1 cellular context compared by ENCODE assay signal in genomic region chr17:35764123-35764991, GRCh38.
TF ChIP-seq lines count a peak whose summit lies in the region.

No MANE protein-coding gene starts in this region.

TF ChIP-seq in HepG2, 621 proteins besides CTCF, POLR2A, EP300 and RAD21 (continued from another document and continues in another):
- TF ChIP-seq MTF1 (CRISPR knock-in tag; IDR thresholded peaks at IDR 0.05) (no peak), ZSCAN21 (CRISPR knock-in tag; IDR thresholded peaks at IDR 0.05; ENCODE audit: borderline replicate concordance) (peak; percentile 82), CREB3 (CRISPR knock-in tag; IDR thresholded peaks at IDR 0.05) (peak; percentile 93), MYNN (CRISPR knock-in tag; IDR thresholded peaks at IDR 0.05; ENCODE audit: low read depth) (no peak), ZNF674 (CRISPR knock-in tag; IDR thresholded peaks at IDR 0.05; ENCODE audit: low read depth) (peak; percentile 33; the same call in 1 of the 2 replicates), DNMT1 (CRISPR knock-in tag; IDR thresholded peaks at IDR 0.05) (no peak), ETV6 (CRISPR knock-in tag; conservative IDR thresholded peaks at IDR 0.05) (peak; percentile 46; the same call in 1 of the 2 replicates), PATZ1 (CRISPR knock-in tag; IDR thresholded peaks at IDR 0.05) (peak; percentile 9; the same call in 1 of the 2 replicates), ZNF703 (CRISPR knock-in tag; IDR thresholded peaks at IDR 0.05; ENCODE audit: borderline replicate concordance) (no peak), ZNF746 (CRISPR knock-in tag; IDR thresholded peaks at IDR 0.05) (no peak), SNAPC2 (CRISPR knock-in tag; IDR thresholded peaks at IDR 0.05) (peak; percentile 50; the same call in 1 of the 2 replicates), ZNF331 (CRISPR knock-in tag; IDR thresholded peaks at IDR 0.05) (peak; percentile 86; the same call in 1 of the 2 replicates), KLF9 (CRISPR knock-in tag; IDR thresholded peaks at IDR 0.05; ENCODE audit: low read depth) (no peak), ZBED4 (CRISPR knock-in tag; IDR thresholded peaks at IDR 0.05; ENCODE audit: borderline replicate concordance) (peak; percentile 40; the same call in 1 of the 2 replicates), TFE3 (CRISPR knock-in tag; IDR thresholded peaks at IDR 0.05) (peak; percentile 47; the same call in 1 of the 2 replicates), IRF2 (CRISPR knock-in tag; IDR thresholded peaks at IDR 0.05) (peak; percentile 54; the same call in 1 of the 2 replicates), ZSCAN5A (CRISPR knock-in tag; IDR thresholded peaks at IDR 0.05; ENCODE audit: borderline replicate concordance) (no peak), ZNF878 (CRISPR knock-in tag; IDR thresholded peaks at IDR 0.05) (no peak; the same call in 1 of the 2 replicates), SMAD9 (CRISPR knock-in tag; IDR thresholded peaks at IDR 0.05) (no peak), ZNF383 (CRISPR knock-in tag; IDR thresholded peaks at IDR 0.05; ENCODE audit: borderline replicate concordance) (no peak), ZNF468 (CRISPR knock-in tag; IDR thresholded peaks at IDR 0.05) (no peak), HNF1B (CRISPR knock-in tag; IDR thresholded peaks at IDR 0.05) (0 out of 2 replicates have a peak, but pooled peaks have one; percentile 24), PCBP2 (optimal IDR thresholded peaks at IDR 0.05; ENCODE audit: low read depth, low read length, poor library complexity, severe bottlenecking) (no peak), ZNF512 (CRISPR knock-in tag; IDR thresholded peaks at IDR 0.05) (no peak), ZMYM2 (CRISPR knock-in tag; IDR thresholded peaks at IDR 0.05) (peak; percentile 18; the same call in 1 of the 2 replicates), MXD4 (CRISPR knock-in tag; IDR thresholded peaks at IDR 0.05) (peak; percentile 76; the same call in 1 of the 2 replicates), ZXDC (CRISPR knock-in tag; IDR thresholded peaks at IDR 0.05) (peak; percentile 42; the same call in 1 of the 2 replicates), RARA (CRISPR knock-in tag; IDR thresholded peaks at IDR 0.05) (peak; percentile 10; the same call in 1 of the 2 replicates), FUBP1 (CRISPR knock-in tag; IDR thresholded peaks at IDR 0.05; ENCODE audit: borderline replicate concordance) (no peak), TAF15 (IDR thresholded peaks at IDR 0.05; ENCODE audit: low read depth, low read length, poor library complexity, severe bottlenecking) (no peak), RNF2 (conservative IDR thresholded peaks at IDR 0.05; ENCODE audit: low read depth) (peak; percentile 91), ZNF430 (CRISPR knock-in tag; IDR thresholded peaks at IDR 0.05) (no peak), ZBTB39 (CRISPR knock-in tag; IDR thresholded peaks at IDR 0.05) (peak; percentile 23; the same call in 1 of the 2 replicates), IKZF4 (CRISPR knock-in tag; IDR thresholded peaks at IDR 0.05; ENCODE audit: borderline replicate concordance, low read depth, not compliant biosample characterization) (no peak), HNRNPH1 (optimal IDR thresholded peaks at IDR 0.05; ENCODE audit: low read depth, low read length) (no peak), ZNF446 (CRISPR knock-in tag; IDR thresholded peaks at IDR 0.05) (peak; percentile 87), ATM (IDR thresholded peaks at IDR 0.05; ENCODE audit: borderline replicate concordance) (no peak)
